28 cellular contexts compared by ENCODE assay signal in the genomic region with DNA sequence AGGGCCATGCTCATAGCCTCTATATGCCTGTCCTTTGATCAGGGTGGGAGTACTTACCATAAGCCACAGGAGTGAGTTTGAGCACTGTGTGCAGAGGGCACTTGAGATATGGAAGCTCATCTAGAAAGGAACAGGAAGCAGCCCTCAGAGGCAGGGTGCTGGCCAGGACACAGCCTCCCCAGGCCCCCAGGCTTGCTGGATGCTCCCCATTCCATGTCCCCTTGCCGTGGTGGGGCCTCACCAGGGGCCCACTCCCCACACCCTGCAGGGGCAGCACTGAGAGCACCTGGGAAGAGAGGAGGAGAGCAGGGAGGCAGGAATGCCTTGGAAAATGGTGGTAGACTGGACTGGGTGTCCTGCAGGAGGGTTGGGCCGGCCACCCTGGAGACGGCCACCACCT. TPM values are rescaled to one million over a fixed set of nuclear protein-coding genes. Genes with fewer than 3 reads are reported as not detected.
"Had no signal": no experiment of that assay in that cellular context is flagged by ENCODE, and none has a peak within 500 bp of the region (broad histone marks: within the 10 kb centered on the region; RNA-seq: fewer than 3 reads in every experiment).

No MANE protein-coding gene starts in this region.

- H3K27ac Mint-ChIP-seq: stimulated activated effector memory CD8-positive, alpha-beta T cell treated with anti-CD3 and anti-CD28 coated beads, Interleukin-12 subunit alpha, Interleukin-12 subunit beta, amount 100 ng/mL, for 72 hours; stimulated activated memory B cell treated with anti-CD40 and anti-IgM and Interleukin-4, amounts not matched to agents 10 μg/mL and 1 μg/mL and 100 μg/mL, for 72 hours; stimulated activated naive B cell treated with anti-CD40 and anti-IgM and Interleukin-4, amounts not matched to agents 10 μg/mL and 1 μg/mL and 100 μg/mL, for 72 hours; stimulated activated naive CD8-positive, alpha-beta T cell treated with anti-CD3 and anti-CD28 coated beads, Interleukin-15, amount 100 ng/mL, for 72 hours; stimulated activated naive CD8-positive, alpha-beta T cell treated with anti-CD3 and anti-CD28 coated beads, Interleukin-15, Interleukin-2, amounts not matched to agents 100 ng/mL and 50 ng/mL, for 24 hours; type B pancreatic cell had no signal

- H3K36me3 ChIP-seq: suprapubic skin, thyroid gland, transverse colon, upper lobe of left lung, upper lobe of right lung, uterus, vagina had no signal

- H3K4me1 ChIP-seq: stomach, suprapubic skin, testis, thyroid gland, tibial artery, tibial nerve, transverse colon, upper lobe of left lung, upper lobe of right lung, uterus, vagina had no signal

- H3K4me3 Mint-ChIP-seq: stimulated activated effector memory CD8-positive, alpha-beta T cell treated with anti-CD3 and anti-CD28 coated beads, Interleukin-12 subunit alpha, Interleukin-12 subunit beta, amount 100 ng/mL, for 72 hours; stimulated activated memory B cell treated with anti-CD40 and anti-IgM and Interleukin-4, amounts not matched to agents 10 μg/mL and 1 μg/mL and 100 μg/mL, for 72 hours; stimulated activated naive B cell treated with anti-CD40 and anti-IgM and Interleukin-4, amounts not matched to agents 10 μg/mL and 1 μg/mL and 100 μg/mL, for 72 hours; stimulated activated naive CD8-positive, alpha-beta T cell treated with anti-CD3 and anti-CD28 coated beads, Interleukin-15, amount 100 ng/mL, for 72 hours; stimulated activated naive CD8-positive, alpha-beta T cell treated with anti-CD3 and anti-CD28 coated beads, Interleukin-15, Interleukin-2, amounts not matched to agents 100 ng/mL and 50 ng/mL, for 24 hours; type B pancreatic cell had no signal

- H3K4me1 Mint-ChIP-seq: stimulated activated effector memory CD8-positive, alpha-beta T cell treated with anti-CD3 and anti-CD28 coated beads, Interleukin-12 subunit alpha, Interleukin-12 subunit beta, amount 100 ng/mL, for 72 hours; stimulated activated memory B cell treated with anti-CD40 and anti-IgM and Interleukin-4, amounts not matched to agents 10 μg/mL and 1 μg/mL and 100 μg/mL, for 72 hours; stimulated activated naive B cell treated with anti-CD40 and anti-IgM and Interleukin-4, amounts not matched to agents 10 μg/mL and 1 μg/mL and 100 μg/mL, for 72 hours; stimulated activated naive CD8-positive, alpha-beta T cell treated with anti-CD3 and anti-CD28 coated beads, Interleukin-15, amount 100 ng/mL, for 72 hours had no signal

- H3K27me3 ChIP-seq: suprapubic skin, testis, thyroid gland, tibial artery, tibial nerve, transverse colon, upper lobe of left lung, upper lobe of right lung, uterus, vagina had no signal

- H3K4me3 ChIP-seq: stomach, suprapubic skin, testis, thoracic aorta, thyroid gland, tibial artery, tibial nerve, transverse colon, upper lobe of left lung, upper lobe of right lung, uterus, vagina had no signal

- H3K36me3 Mint-ChIP-seq: stimulated activated effector memory CD8-positive, alpha-beta T cell treated with anti-CD3 and anti-CD28 coated beads, Interleukin-12 subunit alpha, Interleukin-12 subunit beta, amount 100 ng/mL, for 72 hours; stimulated activated memory B cell treated with anti-CD40 and anti-IgM and Interleukin-4, amounts not matched to agents 10 μg/mL and 1 μg/mL and 100 μg/mL, for 72 hours had no signal

- H3K9me3 ChIP-seq: stomach, suprapubic skin, testis, thoracic aorta, thyroid gland, tibial artery, tibial nerve, transverse colon, upper lobe of left lung, upper lobe of right lung, uterus, vagina had no signal

- H3K27ac ChIP-seq: stomach, suprapubic skin, testis, thoracic aorta, thyroid gland, tibial artery, tibial nerve, transverse colon, upper lobe of left lung, upper lobe of right lung, uterus, vagina had no signal

- DNase-seq: stimulated activated CD4-positive, alpha-beta T cell treated with anti-CD3 and anti-CD28 coated beads, Interleukin-2, amount 100 ng/mL, for 48 hours; stimulated activated CD4-positive, alpha-beta T cell treated with anti-CD3 and anti-CD28 coated beads, Interleukin-4, amount 100 ng/mL, for 1 hour; stimulated activated CD4-positive, alpha-beta T cell treated with anti-CD3 and anti-CD28 coated beads, Interleukin-4, amount 100 ng/mL, for 24 hours; stimulated activated CD4-positive, alpha-beta T cell treated with anti-CD3 and anti-CD28 coated beads, Interleukin-4, amount 100 ng/mL, for 4 hours; stimulated activated CD8-positive, alpha-beta memory T cell treated with anti-CD3 and anti-CD28 coated beads, Interleukin-4, amount 100 ng/mL, for 48 hours; stimulated activated naive B cell treated with anti-CD40 and anti-IgM and Interleukin-4, amounts not matched to agents 10 μg/mL and 1 μg/mL and 100 μg/mL, for 72 hours; stimulated activated naive CD4-positive, alpha-beta T cell; stimulated activated naive CD4-positive, alpha-beta T cell treated with Interleukin-2 at 50 U/mL for 16 hours; stimulated activated naive CD8-positive, alpha-beta T cell treated with anti-CD3 and anti-CD28 coated beads, Interleukin-15, amount 100 ng/mL, for 72 hours; stimulated activated naive CD8-positive, alpha-beta T cell treated with anti-CD3 and anti-CD28 coated beads, Interleukin-15, Interleukin-2, amounts not matched to agents 100 U/mL and 50 U/mL, for 24 hours; stomach; substantia nigra; testis; thyroid gland; tibial artery; transverse colon; trophoblast cell; upper lobe of right lung; uterus had no signal

- H3K27me3 Mint-ChIP-seq: stimulated activated memory B cell treated with anti-CD40 and anti-IgM and Interleukin-4, amounts not matched to agents 10 μg/mL and 1 μg/mL and 100 μg/mL, for 72 hours; stimulated activated naive B cell treated with anti-CD40 and anti-IgM and Interleukin-4, amounts not matched to agents 10 μg/mL and 1 μg/mL and 100 μg/mL, for 72 hours; stimulated activated naive CD8-positive, alpha-beta T cell treated with anti-CD3 and anti-CD28 coated beads, Interleukin-15, amount 100 ng/mL, for 72 hours; stimulated activated naive CD8-positive, alpha-beta T cell treated with anti-CD3 and anti-CD28 coated beads, Interleukin-15, Interleukin-2, amounts not matched to agents 100 ng/mL and 50 ng/mL, for 24 hours had no signal

- H3K9me3 Mint-ChIP-seq: stimulated activated effector memory CD8-positive, alpha-beta T cell treated with anti-CD3 and anti-CD28 coated beads, Interleukin-12 subunit alpha, Interleukin-12 subunit beta, amount 100 ng/mL, for 72 hours; stimulated activated memory B cell treated with anti-CD40 and anti-IgM and Interleukin-4, amounts not matched to agents 10 μg/mL and 1 μg/mL and 100 μg/mL, for 72 hours; stimulated activated naive B cell treated with anti-CD40 and anti-IgM and Interleukin-4, amounts not matched to agents 10 μg/mL and 1 μg/mL and 100 μg/mL, for 72 hours; stimulated activated naive CD8-positive, alpha-beta T cell treated with anti-CD3 and anti-CD28 coated beads, Interleukin-15, amount 100 ng/mL, for 72 hours; stimulated activated naive CD8-positive, alpha-beta T cell treated with anti-CD3 and anti-CD28 coated beads, Interleukin-15, Interleukin-2, amounts not matched to agents 100 ng/mL and 50 ng/mL, for 24 hours had no signal

RNA-seq across cellular contexts. Expression of a gene that starts 59.1 kb away (rescaled TPM):
- total RNA-seq: thoracic aorta, upper lobe of right lung, uterus, vagina had no signal
